Comparison of ENCODE assay signal across 27 cellular contexts in the genomic region with DNA sequence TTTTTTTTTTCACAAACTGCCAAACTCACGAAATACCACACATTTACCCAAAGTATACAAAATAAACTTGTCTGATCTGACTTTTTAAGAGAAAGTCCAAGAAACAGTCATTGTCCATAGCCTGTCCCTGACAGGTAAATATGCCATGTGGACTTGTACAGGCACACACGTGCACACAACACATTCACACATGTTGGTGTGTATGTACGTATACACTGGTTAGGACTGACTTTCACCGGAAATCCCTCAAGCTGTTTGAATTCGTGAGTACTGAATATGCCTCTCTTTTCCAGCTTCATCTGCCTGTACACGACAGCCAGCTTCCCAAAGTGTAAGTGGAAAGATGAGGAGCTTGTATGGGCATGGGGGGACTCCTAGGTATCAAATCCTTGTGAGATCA. TPM values are rescaled to one million over a fixed set of nuclear protein-coding genes. Genes with fewer than 3 reads are reported as not detected.
DNase-seq lines count a peak whose midpoint lies in the region; ATAC-seq and TF ChIP-seq lines count a peak whose summit lies in the region.
"Had no signal": no experiment of that assay in that cellular context is flagged by ENCODE, and none has a peak within 500 bp of the region (broad histone marks: within the 10 kb centered on the region; RNA-seq: fewer than 3 reads in every experiment).

No MANE protein-coding gene starts in this region.

- peaks cover 0 to 3% (median 0%) of the 10 kb centered on the region in 3 donors for H3K36me3 Mint-ChIP-seq in immature natural killer cell
- H3K36me3 Mint-ChIP-seq: stimulated activated memory B cell treated with anti-CD40 and anti-IgM and Interleukin-4, amounts not matched to agents 10 μg/mL and 1 μg/mL and 100 μg/mL, for 72 hours had no signal

- H3K79me1 ChIP-seq in neuronal stem cell (ENCODE audit: low read depth, low read length), result no peaks in the 10 kb centered on the region

- TF ChIP-seq CTCF in left ventricle myocardium inferior (IDR thresholded peaks at IDR 0.05; ENCODE audit: borderline replicate concordance) (no peak), esophagus muscularis mucosa (IDR thresholded peaks at IDR 0.05) (no peak)

- H3K9me3 Mint-ChIP-seq in immature natural killer cell, result peaks cover 0 to 37% (median 17%) of the 10 kb centered on the region in 6 donors
- H3K9me3 Mint-ChIP-seq: nephron had no signal

- no peak overlapping the region for H3K18ac ChIP-seq in neuronal stem cell (ENCODE audit: low read length)

- H2AK5ac ChIP-seq in neuronal stem cell (ENCODE audit: low read depth, low read length), result no peak overlapping the region

- TF ChIP-seq EP300 in esophagus muscularis mucosa (IDR thresholded peaks at IDR 0.05), result no peak

- no peak overlapping the region for H4K8ac ChIP-seq in neuronal stem cell (ENCODE audit: low read depth, low read length)

- no peak overlapping the region for H3K14ac ChIP-seq in neuronal stem cell (ENCODE audit: low read length)

- ATAC-seq in HG03571 (IDR thresholded peaks at IDR 0.05; ENCODE audit: unreplicated experiment), result no peak
- no peak for ATAC-seq in stimulated activated naive CD8-positive, alpha-beta T cell treated with anti-CD3 and anti-CD28 coated beads, Interleukin-15, Interleukin-2, amounts not matched to agents 100 U/mL and 50 U/mL, for 24 hours
- ATAC-seq: activated CD4-positive, alpha-beta T cell treated with anti-CD3 and anti-CD28 coated beads for 36 hours; activated T-cell treated with anti-CD3 and anti-CD28 coated beads, Interleukin-2, amount 50 U/mL, for 4 hours; stimulated activated memory B cell treated with anti-CD40 and anti-IgM and Interleukin-4, amounts not matched to agents 10 μg/mL and 1 μg/mL and 100 μg/mL, for 72 hours; T-helper 17 cell had no signal

- H2BK12ac ChIP-seq in neuronal stem cell (ENCODE audit: low read length), result no peak overlapping the region

- TF ChIP-seq POLR2A in esophagus muscularis mucosa (IDR thresholded peaks at IDR 0.05; ENCODE audit: low read depth), result no peak

- no peaks in the 10 kb centered on the region for H3K36me3 ChIP-seq in left ventricle myocardium inferior
- no peaks in the 10 kb centered on the region for H3K36me3 ChIP-seq in esophagus muscularis mucosa
- no peaks in the 10 kb centered on the region for H3K36me3 ChIP-seq in neuronal stem cell (replicated peaks in 1 of 2; ENCODE audit: control insufficient read depth in 2 of 2, insufficient read depth in 2 of 2, low read length in 2 of 2)
- H3K36me3 ChIP-seq: brain microvascular endothelial cell, colonic mucosa, pancreas, thoracic aorta had no signal

- H3K27ac ChIP-seq in left ventricle myocardium inferior (replicated peaks) (peak overlapping the region; percentile 73), esophagus muscularis mucosa (replicated peaks in 1 of 4) (peak overlapping the region in 3 of 4 donors; percentile 69 to 79 (median 74)), neuronal stem cell (replicated peaks; ENCODE audit: low read length) (no peak overlapping the region)
- H3K27ac ChIP-seq: brain microvascular endothelial cell, colonic mucosa, GM23248, RWPE1 had no signal

- no peak overlapping the region for H2BK5ac ChIP-seq in neuronal stem cell (ENCODE audit: low read length)

- H3K4me3 Mint-ChIP-seq in immature natural killer cell, result no peak overlapping the region
- H3K4me3 Mint-ChIP-seq: activated CD4-positive, alpha-beta T cell treated with anti-CD3 and anti-CD28 coated beads for 36 hours; activated T-cell treated with anti-CD3 and anti-CD28 coated beads, Interleukin-2, amount 50 U/mL, for 4 hours; B cell; stimulated activated memory B cell treated with anti-CD40 and anti-IgM and Interleukin-4, amounts not matched to agents 10 μg/mL and 1 μg/mL and 100 μg/mL, for 72 hours; T-helper 17 cell had no signal

- no peak overlapping the region for H2BK15ac ChIP-seq in neuronal stem cell (ENCODE audit: low read length)

- no peak for DNase-seq in left ventricle myocardium inferior
- DNase-seq in cardiac septum (ENCODE audit: low spot score), result no peak
- no peak for DNase-seq in esophagus muscularis mucosa (ENCODE audit: extremely low spot score)
- DNase-seq in neuronal stem cell (ENCODE audit: low spot score), result no peak
- DNase-seq in immature natural killer cell, result no peak
- DNase-seq in NCI-H146 treated with DMSO at 0.1 percent for 48 hours (lab: John Stamatoyannopoulos, UW; ENCODE audit: unreplicated experiment), result no peak
- DNase-seq in stimulated activated naive CD8-positive, alpha-beta T cell treated with anti-CD3 and anti-CD28 coated beads, Interleukin-15, Interleukin-2, amounts not matched to agents 100 U/mL and 50 U/mL, for 24 hours, result no peak
- DNase-seq: activated CD4-positive, alpha-beta T cell treated with anti-CD3 and anti-CD28 coated beads for 36 hours; activated T-cell treated with anti-CD3 and anti-CD28 coated beads, Interleukin-2, amount 50 U/mL, for 4 hours; brain microvascular endothelial cell; COR-L47; DMS79 treated with DMSO at 0.1 percent for 48 hours; GM23248; NCI-H1694; NCI-H526; stimulated activated CD4-positive, alpha-beta T cell treated with anti-CD3 and anti-CD28 coated beads, Interleukin-4, amount 100 ng/mL, for 1 hour; T-helper 17 cell had no signal

- H3K27me3 ChIP-seq in left ventricle myocardium inferior (ENCODE audit: low read depth) (no peaks in the 10 kb centered on the region), esophagus muscularis mucosa (no peaks in the 10 kb centered on the region), neuronal stem cell (ENCODE audit: control insufficient read depth in 3 of 3, insufficient read depth in 3 of 3, low read depth in 1 of 3, low read length in 3 of 3) (no peaks in the 10 kb centered on the region)
- H3K27me3 ChIP-seq: brain microvascular endothelial cell, colonic mucosa had no signal

- H3K4me1 ChIP-seq in left ventricle myocardium inferior, result peaks cover 12% of the 10 kb centered on the region
- H3K4me1 ChIP-seq in esophagus muscularis mucosa, result peaks cover 3 to 45% (median 37%) of the 10 kb centered on the region in 4 donors
- peaks cover 2 to 3% of the 10 kb centered on the region in 2 donors for H3K4me1 ChIP-seq in neuronal stem cell (ENCODE audit: control insufficient read depth in 2 of 2, insufficient read depth in 1 of 2, low read depth in 1 of 2, low read length in 2 of 2)
- H3K4me1 ChIP-seq: colonic mucosa, pancreas had no signal

- H3K27me3 Mint-ChIP-seq in immature natural killer cell (ENCODE audit: low read depth in 3 of 3), result peaks cover 0 to 1% (median 0%) of the 10 kb centered on the region in 3 donors
- H3K27me3 Mint-ChIP-seq: activated CD4-positive, alpha-beta T cell treated with anti-CD3 and anti-CD28 coated beads for 36 hours; B cell; stimulated activated memory B cell treated with anti-CD40 and anti-IgM and Interleukin-4, amounts not matched to agents 10 μg/mL and 1 μg/mL and 100 μg/mL, for 72 hours; T-helper 17 cell had no signal

- no peak overlapping the region for H4K91ac ChIP-seq in neuronal stem cell (ENCODE audit: low read depth, low read length, poor library complexity)

- H2AFZ ChIP-seq in neuronal stem cell (ENCODE audit: low read length), result peak overlapping the region; percentile 15

- H3K4me3 ChIP-seq in left ventricle myocardium inferior, result no peak overlapping the region
- peak overlapping the region in 1 of 4 donors; percentile 49 for H3K4me3 ChIP-seq in esophagus muscularis mucosa
- no peak overlapping the region for H3K4me3 ChIP-seq in neuronal stem cell (ENCODE audit: low read length in 2 of 2)
- H3K4me3 ChIP-seq: colonic mucosa, pancreas had no signal

- peaks cover 0 to 10% of the 10 kb centered on the region in 2 donors for H3K4me1 Mint-ChIP-seq in immature natural killer cell
- H3K4me1 Mint-ChIP-seq: activated CD4-positive, alpha-beta T cell treated with anti-CD3 and anti-CD28 coated beads for 36 hours; stimulated activated memory B cell treated with anti-CD40 and anti-IgM and Interleukin-4, amounts not matched to agents 10 μg/mL and 1 μg/mL and 100 μg/mL, for 72 hours; T-helper 17 cell had no signal

- H3K4ac ChIP-seq in neuronal stem cell (ENCODE audit: low read length), result no peak overlapping the region

- WGBS in esophagus muscularis mucosa, result 75% methylated on average over 6 of the region's 6 CpGs
- WGBS in neuronal stem cell (ENCODE audit: extremely low coverage in 2 of 2, insufficient read length in 2 of 2, insufficient replicate concordance in 1 of 2), 2 donors, result 100% methylated on average over 1 of the region's 6 CpGs; no CpG with 5 or more reads in 1 of the 2 donors

- H3K9ac ChIP-seq in neuronal stem cell (ENCODE audit: low read depth, low read length, poor library complexity), result no peak overlapping the region
- H3K9ac ChIP-seq: SK-N-SH had no signal

- H3K23ac ChIP-seq in neuronal stem cell (ENCODE audit: low read depth, low read length, poor library complexity), result no peak overlapping the region

- no peak overlapping the region for H3K27ac Mint-ChIP-seq in immature natural killer cell
- H3K27ac Mint-ChIP-seq: activated CD4-positive, alpha-beta T cell treated with anti-CD3 and anti-CD28 coated beads for 36 hours; B cell; stimulated activated memory B cell treated with anti-CD40 and anti-IgM and Interleukin-4, amounts not matched to agents 10 μg/mL and 1 μg/mL and 100 μg/mL, for 72 hours; T-helper 17 cell had no signal

- H3K9me3 ChIP-seq in left ventricle myocardium inferior (replicated peaks) (no peaks in the 10 kb centered on the region), esophagus muscularis mucosa (no peaks in the 10 kb centered on the region), neuronal stem cell (replicated peaks in 1 of 2; ENCODE audit: control insufficient read depth in 2 of 2, insufficient read depth in 1 of 2, low read depth in 1 of 2, low read length in 2 of 2) (no peaks in the 10 kb centered on the region)
- H3K9me3 ChIP-seq: colonic mucosa, pancreas, SK-N-SH, thoracic aorta had no signal

- no peak overlapping the region for H2BK120ac ChIP-seq in neuronal stem cell (ENCODE audit: low read depth, low read length)

- intact Hi-C loops in left ventricle myocardium inferior (cut with micrococcal nuclease), result no loop called here
- intact Hi-C loops in cardiac septum (cut with DNase I), result loop anchor here (5.0 kb wide), 1 partner anchor 269 kb away; no protein-coding TSS in a partner anchor
- intact Hi-C loops in esophagus muscularis mucosa (cut with DNase I), result loop anchor here (10.0 kb wide), 1 partner anchor 266 kb away; no protein-coding TSS in a partner anchor

- no peak overlapping the region for H3K4me2 ChIP-seq in neuronal stem cell (ENCODE audit: insufficient read depth, low read length, poor library complexity, severe bottlenecking)
- H3K4me2 ChIP-seq: SK-N-SH had no signal

RNA-seq across cellular contexts. Expression of a gene that starts 1.0 kb away (rescaled TPM):
- total RNA-seq in left ventricle myocardium inferior (2.3 TPM), cardiac septum (6.6 TPM), esophagus muscularis mucosa (10 to 100 TPM in 1 of 4 donors, 1 to 10 TPM in 3; 5.0 to 13.4 (median 5.6) TPM)
- polyA plus RNA-seq in neuronal stem cell (2013, experiment 1 of 2), result 0.66 TPM
- 0.62 TPM for polyA plus RNA-seq in neuronal stem cell (2013, experiment 2 of 2)
- polyA plus RNA-seq in immature natural killer cell, result not detected
- total RNA-seq: activated CD4-positive, alpha-beta T cell treated with anti-CD3 and anti-CD28 coated beads for 36 hours; activated CD8-positive, alpha-beta memory T cell treated with anti-CD3 and anti-CD28 coated beads for 36 hours; B cell had no signal
